In the genomic region with DNA sequence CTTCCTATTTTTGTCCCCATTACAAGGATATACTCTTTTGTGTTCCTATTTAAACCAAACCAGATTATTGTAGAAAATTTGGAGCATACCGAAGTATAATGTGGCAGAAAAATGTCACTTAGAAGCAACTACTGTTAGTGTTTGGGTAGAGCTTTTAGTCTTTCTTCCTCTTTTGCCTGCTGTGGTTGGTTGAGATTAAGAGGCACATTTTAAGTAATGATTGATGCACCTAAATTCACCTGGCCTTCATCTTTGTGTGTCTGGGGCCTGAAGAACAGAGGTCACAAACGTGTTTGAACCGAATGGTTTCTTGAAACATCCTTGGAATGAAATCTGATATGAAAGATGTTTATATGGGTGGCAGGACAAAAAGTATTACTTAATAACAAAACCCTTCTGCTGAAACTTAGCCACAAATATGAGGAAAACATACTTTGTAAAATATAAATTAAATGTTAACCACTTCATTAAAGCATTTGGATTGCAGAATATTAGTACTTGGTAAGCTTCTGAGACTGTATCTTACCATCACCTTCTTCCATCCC, we compare ENCODE assay signal across 20 cellular contexts. TPM values are rescaled to one million over a fixed set of nuclear protein-coding genes. Genes with fewer than 3 reads are reported as not detected.
A peak's percentile ranks its signal among the peaks of the same experiment; 100 is the strongest.
DNase-seq lines count a peak whose midpoint lies in the region; ATAC-seq and TF ChIP-seq lines count a peak whose summit lies in the region.
"Had no signal": no experiment of that assay in that cellular context is flagged by ENCODE, and none has a peak within 500 bp of the region (broad histone marks: within the 10 kb centered on the region; RNA-seq: fewer than 3 reads in every experiment).

No MANE protein-coding gene starts in this region.

- TF ChIP-seq EP300 in stomach (IDR thresholded peaks at IDR 0.05), result no peak

- ATAC-seq in natural killer cell (no peak), HG03571 (IDR thresholded peaks at IDR 0.05; ENCODE audit: unreplicated experiment) (no peak)
- ATAC-seq: stimulated activated naive CD8-positive, alpha-beta T cell treated with anti-CD3 and anti-CD28 coated beads, Interleukin-15, amount 100 ng/mL, for 72 hours had no signal

- H3K27me3 ChIP-seq in DOHH2 (ENCODE audit: control insufficient read depth, low read length) (no peaks in the 10 kb centered on the region), stomach (no peaks in the 10 kb centered on the region)
- H3K27me3 ChIP-seq: BLaER1, ovary, uterus had no signal

- DNase-seq in KBM-7 (peak; percentile 4), amniotic epithelial cell (ENCODE audit: low read depth) (peak; percentile 80), natural killer cell (no peak), stomach (no peak), GM20000 (ENCODE audit: low spot score) (no peak)
- DNase-seq: activated CD8-positive, alpha-beta memory T cell treated with anti-CD3 and anti-CD28 coated beads, Interleukin-2, amount 50 U/mL, for 48 hours; amniotic stem cell; DMS79 treated with DMSO at 0.1 percent for 48 hours; kidney glomerular epithelial cell; NCI-H1092 treated with DMSO at 0.1 percent for 48 hours; NCI-H2171 treated with DMSO at 0.1 percent for 48 hours; ovary; SIG-M5; stimulated activated naive CD8-positive, alpha-beta T cell treated with anti-CD3 and anti-CD28 coated beads, Interleukin-15, amount 100 ng/mL, for 72 hours; uterus had no signal

- in situ Hi-C loops in KBM-7 (cut with MboI; ENCODE audit: low pct_unique_long_range_greater_than_20kb, low sequenced_read_pairs), result no loop called here

- peaks cover 49 to 58% of the 10 kb centered on the region in 2 donors for H3K4me1 Mint-ChIP-seq in natural killer cell

- TF ChIP-seq CTCF in DOHH2 (IDR thresholded peaks at IDR 0.05; ENCODE audit: low read depth, low read length, poor library complexity, severe bottlenecking), result no peak
- no peak for TF ChIP-seq CTCF in natural killer cell (IDR thresholded peaks at IDR 0.05)
- TF ChIP-seq CTCF in stomach (IDR thresholded peaks at IDR 0.05), result no peak
- no peak for TF ChIP-seq CTCF in GM20000 (IDR thresholded peaks at IDR 0.05; ENCODE audit: extremely low read depth, missing control alignments)

- H3K36me3 ChIP-seq in DOHH2 (ENCODE audit: control insufficient read depth, low read length) (peaks cover 7% of the 10 kb centered on the region), stomach (no peaks in the 10 kb centered on the region)
- H3K36me3 ChIP-seq: BLaER1, ovary, uterus had no signal

- H3K9me3 ChIP-seq in DOHH2 (ENCODE audit: control insufficient read depth, insufficient read depth, low read length) (no peaks in the 10 kb centered on the region), stomach (no peaks in the 10 kb centered on the region)
- H3K9me3 ChIP-seq: BLaER1, ovary, uterus had no signal

- peak overlapping the region; percentile 72 for H3K4me3 Mint-ChIP-seq in natural killer cell

- 49 to 87% (median 58%) methylated on average over 3 of the region's 3 CpGs for WGBS in stomach, 5 donors

- H3K79me2 ChIP-seq in DOHH2 (ENCODE audit: control insufficient read depth, low read length), result peaks cover 60% of the 10 kb centered on the region

- H3K4me2 ChIP-seq in DOHH2 (ENCODE audit: low read length), result peak overlapping the region; percentile 72

- H3K36me3 Mint-ChIP-seq in natural killer cell, result no peaks in the 10 kb centered on the region

- H3K27ac Mint-ChIP-seq in natural killer cell, result peak overlapping the region in 1 of 2 donors; percentile 62
- H3K27ac Mint-ChIP-seq: stimulated activated naive CD8-positive, alpha-beta T cell treated with anti-CD3 and anti-CD28 coated beads, Interleukin-15, amount 100 ng/mL, for 72 hours had no signal

- peak overlapping the region; percentile 79 for H3K27ac ChIP-seq in DOHH2 (ENCODE audit: low read depth, low read length)
- H3K27ac ChIP-seq in stomach, result no peak overlapping the region
- H3K27ac ChIP-seq: BLaER1, coronary artery, ovary, skin epidermis, uterus had no signal

- H3K4me1 ChIP-seq in DOHH2 (ENCODE audit: control insufficient read depth, low read length), result peaks cover 58% of the 10 kb centered on the region
- H3K4me1 ChIP-seq in stomach, result peaks cover 7 to 41% (median 23%) of the 10 kb centered on the region in 4 donors

- H3F3A ChIP-seq in DOHH2 (ENCODE audit: control insufficient read depth, insufficient read depth), result peaks cover 20% of the 10 kb centered on the region

- no peaks in the 10 kb centered on the region for H4K20me1 ChIP-seq in DOHH2 (ENCODE audit: control insufficient read depth, insufficient read depth, low read depth, low read length)
- H4K20me1 ChIP-seq: BLaER1 had no signal

- H3K9me3 Mint-ChIP-seq in natural killer cell, result no peaks in the 10 kb centered on the region
- H3K9me3 Mint-ChIP-seq: stimulated activated naive CD8-positive, alpha-beta T cell treated with anti-CD3 and anti-CD28 coated beads, Interleukin-15, amount 100 ng/mL, for 72 hours had no signal

- no peaks in the 10 kb centered on the region for H3K9me2 ChIP-seq in DOHH2 (replicated peaks; ENCODE audit: control insufficient read depth, low read length)

- intact Hi-C loops in natural killer cell (cut with micrococcal nuclease) (loop anchor here (5.0 to 10.0 kb wide), 3 partner anchors 335 to 1565 kb away; a partner anchor contains a TSS), stomach (cut with DNase I; ENCODE audit: low total_unique reads) (no loop called here)

- no peaks in the 10 kb centered on the region for H3K27me3 Mint-ChIP-seq in natural killer cell (ENCODE audit: low read depth in 2 of 2)
- H3K27me3 Mint-ChIP-seq: stimulated activated naive CD8-positive, alpha-beta T cell treated with anti-CD3 and anti-CD28 coated beads, Interleukin-15, amount 100 ng/mL, for 72 hours had no signal

- TF ChIP-seq POLR2A in stomach (IDR thresholded peaks at IDR 0.05), result no peak

- H3K4me3 ChIP-seq in DOHH2 (ENCODE audit: low read length), result peak overlapping the region; percentile 76
- no peak overlapping the region for H3K4me3 ChIP-seq in stomach
- H3K4me3 ChIP-seq: BLaER1, coronary artery, ovary, skin epidermis, uterus had no signal

RNA-seq across cellular contexts. Expression of a gene that starts 2.6 kb away (rescaled TPM):
- 10 to 100 TPM; 30.0 to 39.1 (median 31.4) TPM for total RNA-seq in natural killer cell
- total RNA-seq in stomach, result 10 to 100 TPM in 3 of 5 donors, 1 to 10 TPM in 2; 4.7 to 47.3 (median 20.2) TPM
- polyA plus RNA-seq in stomach, result 10 to 100 TPM; 13.0 to 22.5 (median 19.4) TPM

Comparison
In these comparisons a context has a peak if more than half of its experiments do, and no peak if none do; other contexts are left out.
1. DNase-seq: peak in KBM-7 (single experiment) and amniotic epithelial cell (single experiment); none in natural killer cell (single experiment), stomach (single experiment) and GM20000 (single experiment).